In genomic region chr1:58815680-58816071, GRCh38 we compare ENCODE assay signal across 1 cellular context.
TF ChIP-seq lines count a peak whose summit lies in the region.

No MANE protein-coding gene starts in this region.

TF ChIP-seq in K562, 482 proteins besides CTCF, POLR2A, EP300 and RAD21 (continued from another document):
- TF ChIP-seq MYC (IDR thresholded peaks at IDR 0.05; ENCODE audit: low read depth, low read length) (no peak), MYC (CRISPR knock-in tag; IDR thresholded peaks at IDR 0.05; ENCODE audit: borderline replicate concordance, low read depth) (0 out of 2 replicates have a peak, but pooled peaks have one; percentile 33), RFX5 (IDR thresholded peaks at IDR 0.05; ENCODE audit: low read depth, low read length) (no peak), ZBTB40 (IDR thresholded peaks at IDR 0.05) (0 out of 2 replicates have a peak, but pooled peaks have one; percentile 13), ZBTB40 (CRISPR knock-in tag; IDR thresholded peaks at IDR 0.05) (no peak), ADNP (tag; IDR thresholded peaks at IDR 0.05) (0 out of 2 replicates have a peak, but pooled peaks have one; percentile 21), ZNF584 (CRISPR knock-in tag; IDR thresholded peaks at IDR 0.05; ENCODE audit: low read depth) (0 out of 2 replicates have a peak, but pooled peaks have one; percentile 18), ZC3H11A (IDR thresholded peaks at IDR 0.05; ENCODE audit: low read depth, low read length) (no peak), BACH1 (tag; IDR thresholded peaks at IDR 0.05) (0 out of 2 replicates have a peak, but pooled peaks have one; percentile 30), AFF1 (IDR thresholded peaks at IDR 0.05; ENCODE audit: low read depth in 1 of 2, partially characterized antibody in 2 of 2) (peak in 1 of 2 experiments; percentile 33), TBL1XR1 (IDR thresholded peaks at IDR 0.05; ENCODE audit: low read length in 2 of 2) (peak in 1 of 2 experiments; percentile 3; a peak in 1 of 4 replicates), SMARCA5 (IDR thresholded peaks at IDR 0.05) (0 out of 2 replicates have a peak, but pooled peaks have one; percentile 61)
